ENCODE assay signal across 9 cellular contexts in the genomic region with DNA sequence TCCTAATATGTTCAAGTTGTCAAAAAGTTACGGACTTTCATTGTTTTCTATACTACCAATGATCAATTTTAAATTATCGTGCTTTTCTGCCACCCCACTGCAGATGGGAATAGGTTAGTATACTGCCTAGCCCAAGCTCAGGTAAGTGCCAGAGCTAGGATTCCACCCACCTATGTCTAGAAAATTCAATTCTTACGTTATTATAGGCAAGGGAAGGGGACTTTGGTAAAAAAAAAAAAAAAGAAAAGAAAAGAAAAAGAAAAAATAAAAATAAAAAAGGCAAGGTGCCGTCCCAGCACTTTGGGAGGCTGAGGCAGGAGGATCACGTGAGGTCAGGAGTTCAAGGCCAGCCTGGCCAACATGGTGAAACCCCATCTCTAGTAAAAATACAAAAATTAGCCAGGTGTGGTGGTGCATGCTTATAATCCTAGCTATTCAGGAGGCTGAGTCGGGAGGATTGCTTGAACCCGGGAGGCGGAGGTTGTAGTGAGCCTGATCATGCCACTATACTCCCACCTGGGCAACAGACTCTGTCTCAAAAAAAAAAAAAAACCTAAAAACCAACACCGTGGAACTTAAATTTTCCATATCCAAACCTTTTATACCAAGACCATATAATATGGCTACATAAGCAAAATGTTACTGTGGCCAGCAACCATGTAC. TPM values are rescaled to one million over a fixed set of nuclear protein-coding genes. Genes with fewer than 3 reads are reported as not detected.
DNase-seq lines count a peak whose midpoint lies in the region; ATAC-seq, FAIRE-seq and TF ChIP-seq lines count a peak whose summit lies in the region.
"Had no signal": no experiment of that assay in that cellular context is flagged by ENCODE, and none has a peak within 500 bp of the region (broad histone marks: within the 10 kb centered on the region; RNA-seq: fewer than 3 reads in every experiment).

No MANE protein-coding gene starts in this region.

- H3K27me3 ChIP-seq in keratinocyte (ENCODE audit: control insufficient read depth, extremely low read depth, insufficient read depth, low read length) (no peaks in the 10 kb centered on the region), thoracic aorta (replicated peaks; ENCODE audit: insufficient read depth) (no peaks in the 10 kb centered on the region)

- FAIRE-seq in keratinocyte (lab: Jason Lieb, UNC): no peak

- H3K4me3 ChIP-seq in keratinocyte (ENCODE audit: control insufficient read depth in 2 of 3, extremely low read depth in 1 of 3, insufficient read depth in 2 of 3, low read depth in 1 of 3, low read length in 3 of 3): peak overlapping the region; percentile 72 to 96 (median 87)
- H3K4me3 ChIP-seq in thoracic aorta: peak overlapping the region; percentile 78

- CTCF ChIA-PET in activated naive CD4-positive, alpha-beta T cell treated with anti-CD3 and anti-CD28 coated beads, Interleukin-2, amount 10 ng/mL, durations not matched to agents 7 days and 5 days (lab: Charles Lee): interaction anchor here (1.0 to 1.1 kb wide), 2 partner anchors 20 to 455 kb away, joined by 3 read pairs; no protein-coding TSS in a partner anchor

- H3K4me2 ChIP-seq in keratinocyte (ENCODE audit: control insufficient read depth, extremely low read depth, insufficient read depth, low read depth, low read length): peak overlapping the region; percentile 86

- H3K27ac ChIP-seq in keratinocyte (ENCODE audit: control insufficient read depth, insufficient read depth, low read length): peak overlapping the region; percentile 95
- no peak overlapping the region for H3K27ac ChIP-seq in thoracic aorta

- peak overlapping the region; percentile 98 for H3K9ac ChIP-seq in keratinocyte (ENCODE audit: control insufficient read depth, extremely low read depth, insufficient read depth, low read length)

- H3K9me3 ChIP-seq in keratinocyte (ENCODE audit: control insufficient read depth, low read depth, low read length) (no peaks in the 10 kb centered on the region), thoracic aorta (no peaks in the 10 kb centered on the region)

- intact Hi-C loops in activated CD4-positive, alpha-beta T cell treated with anti-CD3 and anti-CD28 coated beads, Interleukin-2, amount 10 ng/mL, durations not matched to agents 24 days and 14 days (cut with micrococcal nuclease): loop anchor here (1.0 to 10.0 kb wide), 3 partner anchors 11 to 904 kb away; a partner anchor contains a TSS

- no peak for DNase-seq in activated CD4-positive, alpha-beta T cell treated with anti-CD3 and anti-CD28 coated beads, Interleukin-2, amount 10 ng/mL, durations not matched to agents 24 days and 14 days
- no peak for DNase-seq in activated CD4-positive, alpha-beta T cell treated with anti-CD3 and anti-CD28 coated beads for 1 hour
- no peak for DNase-seq in activated naive CD4-positive, alpha-beta T cell treated with anti-CD3 and anti-CD28 coated beads, Interleukin-2, amount 10 ng/mL, durations not matched to agents 7 days and 5 days
- DNase-seq in keratinocyte (ENCODE audit: low read depth, low spot score) (no peak), thoracic aorta (ENCODE audit: low spot score) (no peak), NCI-H524 (lab: John Stamatoyannopoulos, UW) (no peak), RPMI8226 (no peak)
- DNase-seq: NCI-H1048 had no signal

- peak overlapping the region; percentile 92 for H3K4me3 Mint-ChIP-seq in activated CD4-positive, alpha-beta T cell treated with anti-CD3 and anti-CD28 coated beads, Interleukin-2, amount 10 ng/mL, durations not matched to agents 24 days and 14 days
- peak overlapping the region; percentile 87 for H3K4me3 Mint-ChIP-seq in activated naive CD4-positive, alpha-beta T cell treated with anti-CD3 and anti-CD28 coated beads, Interleukin-2, amount 10 ng/mL, durations not matched to agents 7 days and 5 days

- TF ChIP-seq CTCF in keratinocyte (optimal IDR thresholded peaks at IDR 0.05 in 1 of 3, IDR thresholded peaks at IDR 0.05 in 1 of 3, conservative IDR thresholded peaks at IDR 0.05 in 1 of 3; ENCODE audit: extremely low read depth in 1 of 3, insufficient read depth in 2 of 3, low read length in 3 of 3) (no peak), thoracic aorta (IDR thresholded peaks at IDR 0.05) (no peak)

- dilution Hi-C loops in keratinocyte (cut with MboI; ENCODE audit: extremely low pct_ligation_motif_present, low sequenced_read_pairs): no loop called here

- peaks cover 8% of the 10 kb centered on the region for H3K4me1 ChIP-seq in keratinocyte (ENCODE audit: control insufficient read depth, extremely low read depth, insufficient read depth, low read length)
- peaks cover 18 to 19% of the 10 kb centered on the region in 2 donors for H3K4me1 ChIP-seq in thoracic aorta (ENCODE audit: control insufficient read depth in 1 of 2, low read depth in 2 of 2)

- peaks cover 3% of the 10 kb centered on the region for H3K9me1 ChIP-seq in keratinocyte (ENCODE audit: control insufficient read depth, extremely low read depth, insufficient read depth, low read length)

- peaks cover 18% of the 10 kb centered on the region for H3K4me1 Mint-ChIP-seq in activated CD4-positive, alpha-beta T cell treated with anti-CD3 and anti-CD28 coated beads, Interleukin-2, amount 10 ng/mL, durations not matched to agents 24 days and 14 days
- peaks cover 33% of the 10 kb centered on the region for H3K4me1 Mint-ChIP-seq in activated naive CD4-positive, alpha-beta T cell treated with anti-CD3 and anti-CD28 coated beads, Interleukin-2, amount 10 ng/mL, durations not matched to agents 7 days and 5 days

- peaks cover 49% of the 10 kb centered on the region for H3K36me3 Mint-ChIP-seq in activated CD4-positive, alpha-beta T cell treated with anti-CD3 and anti-CD28 coated beads, Interleukin-2, amount 10 ng/mL, durations not matched to agents 24 days and 14 days (ENCODE audit: low read depth)
- H3K36me3 Mint-ChIP-seq in activated naive CD4-positive, alpha-beta T cell treated with anti-CD3 and anti-CD28 coated beads, Interleukin-2, amount 10 ng/mL, durations not matched to agents 7 days and 5 days: peaks cover 40% of the 10 kb centered on the region

- H2AFZ ChIP-seq in keratinocyte (ENCODE audit: control insufficient read depth, low read length): no peak overlapping the region

- H3K79me2 ChIP-seq in keratinocyte (ENCODE audit: control insufficient read depth, insufficient read depth, low read length): peaks cover 20% of the 10 kb centered on the region

- peak overlapping the region; percentile 96 for H3K27ac Mint-ChIP-seq in activated CD4-positive, alpha-beta T cell treated with anti-CD3 and anti-CD28 coated beads, Interleukin-2, amount 10 ng/mL, durations not matched to agents 24 days and 14 days
- H3K27ac Mint-ChIP-seq in activated naive CD4-positive, alpha-beta T cell treated with anti-CD3 and anti-CD28 coated beads, Interleukin-2, amount 10 ng/mL, durations not matched to agents 7 days and 5 days: peak overlapping the region; percentile 94

- H3K27me3 Mint-ChIP-seq in activated CD4-positive, alpha-beta T cell treated with anti-CD3 and anti-CD28 coated beads, Interleukin-2, amount 10 ng/mL, durations not matched to agents 24 days and 14 days: no peaks in the 10 kb centered on the region
- H3K27me3 Mint-ChIP-seq in activated naive CD4-positive, alpha-beta T cell treated with anti-CD3 and anti-CD28 coated beads, Interleukin-2, amount 10 ng/mL, durations not matched to agents 7 days and 5 days: peaks cover 2% of the 10 kb centered on the region

- peaks cover 7% of the 10 kb centered on the region for H4K20me1 ChIP-seq in keratinocyte (ENCODE audit: control insufficient read depth, extremely low read depth, insufficient read depth, low read length)

- H3K36me3 ChIP-seq in keratinocyte (ENCODE audit: control insufficient read depth in 2 of 2, extremely low read depth in 1 of 2, insufficient read depth in 2 of 2, low read length in 2 of 2) (peaks cover 9 to 21% of the 10 kb centered on the region in 2 experiments), thoracic aorta (peaks cover 15% of the 10 kb centered on the region)

- no peak for ATAC-seq in thoracic aorta (ENCODE audit: insufficient number of reproducible peaks, low FRiP score, low read depth)
- no peak for ATAC-seq in HG03442 (IDR thresholded peaks at IDR 0.05; ENCODE audit: unreplicated experiment)

- H3K9me3 Mint-ChIP-seq in activated CD4-positive, alpha-beta T cell treated with anti-CD3 and anti-CD28 coated beads, Interleukin-2, amount 10 ng/mL, durations not matched to agents 24 days and 14 days: no peaks in the 10 kb centered on the region
- no peaks in the 10 kb centered on the region for H3K9me3 Mint-ChIP-seq in activated naive CD4-positive, alpha-beta T cell treated with anti-CD3 and anti-CD28 coated beads, Interleukin-2, amount 10 ng/mL, durations not matched to agents 7 days and 5 days

RNA-seq across cellular contexts. Expression of a gene that starts 1.3 kb away (rescaled TPM):
- total RNA-seq in activated CD4-positive, alpha-beta T cell treated with anti-CD3 and anti-CD28 coated beads, Interleukin-2, amount 10 ng/mL, durations not matched to agents 24 days and 14 days: 157 TPM in 2 replicates
- 103 to 277 TPM (median 241 TPM) in 3 replicates for polyA plus RNA-seq in keratinocyte
- 197 TPM for polyA plus RNA-seq in keratinocyte (2011; ENCODE audit: low read depth)
- polyA plus RNA-seq in keratinocyte (2011; cell fraction: cytosol; rRNA removed): 174 and 248 TPM in 2 replicates
- 38.4 and 78.5 TPM in 2 replicates for polyA plus RNA-seq in keratinocyte (2011; cell fraction: nucleus; rRNA removed)
- 173 and 259 TPM in 2 replicates for polyA plus RNA-seq in keratinocyte (2012; ENCODE audit: low replicate concordance)
- 1.2 to 16.1 TPM (median 8.1 TPM) in 3 replicates for polyA minus RNA-seq in keratinocyte
- 28.2 TPM for polyA minus RNA-seq in keratinocyte (2011; cell fraction: cytosol; rRNA and poly(A)+ RNA removed)
- polyA minus RNA-seq in keratinocyte (2011; cell fraction: nucleus; rRNA and poly(A)+ RNA removed): 1.9 and 3.9 TPM in 2 replicates
- total RNA-seq in thoracic aorta: 10 to 100 TPM; 46.2 to 78.0 TPM

RNA-seq across cellular contexts. Expression of a gene that starts 39.7 kb away (rescaled TPM):
- total RNA-seq in activated CD4-positive, alpha-beta T cell treated with anti-CD3 and anti-CD28 coated beads, Interleukin-2, amount 10 ng/mL, durations not matched to agents 24 days and 14 days: 8.7 and 9.7 TPM in 2 replicates
- polyA plus RNA-seq in keratinocyte: 5.6 to 19.2 TPM (median 14.1 TPM) in 3 replicates
- polyA plus RNA-seq in keratinocyte (2011; ENCODE audit: low read depth): 12.5 TPM
- polyA plus RNA-seq in keratinocyte (2011; cell fraction: cytosol; rRNA removed): 7.8 and 17.3 TPM in 2 replicates
- polyA plus RNA-seq in keratinocyte (2011; cell fraction: nucleus; rRNA removed): 6.9 and 7.9 TPM in 2 replicates
- polyA plus RNA-seq in keratinocyte (2012; ENCODE audit: low replicate concordance): 16.1 and 18.7 TPM in 2 replicates
- polyA minus RNA-seq in keratinocyte: 10.1 to 16.7 TPM (median 15.2 TPM) in 3 replicates
- polyA minus RNA-seq in keratinocyte (2011; cell fraction: cytosol; rRNA and poly(A)+ RNA removed): 6.3 TPM
- 2.1 and 5.4 TPM in 2 replicates for polyA minus RNA-seq in keratinocyte (2011; cell fraction: nucleus; rRNA and poly(A)+ RNA removed)
- total RNA-seq in thoracic aorta: 10 to 100 TPM in 1 of 2 donors, 1 to 10 TPM in 1; 7.4 to 12.2 TPM
